Comparison of ENCODE assay signal across 17 cellular contexts in the genomic region with DNA sequence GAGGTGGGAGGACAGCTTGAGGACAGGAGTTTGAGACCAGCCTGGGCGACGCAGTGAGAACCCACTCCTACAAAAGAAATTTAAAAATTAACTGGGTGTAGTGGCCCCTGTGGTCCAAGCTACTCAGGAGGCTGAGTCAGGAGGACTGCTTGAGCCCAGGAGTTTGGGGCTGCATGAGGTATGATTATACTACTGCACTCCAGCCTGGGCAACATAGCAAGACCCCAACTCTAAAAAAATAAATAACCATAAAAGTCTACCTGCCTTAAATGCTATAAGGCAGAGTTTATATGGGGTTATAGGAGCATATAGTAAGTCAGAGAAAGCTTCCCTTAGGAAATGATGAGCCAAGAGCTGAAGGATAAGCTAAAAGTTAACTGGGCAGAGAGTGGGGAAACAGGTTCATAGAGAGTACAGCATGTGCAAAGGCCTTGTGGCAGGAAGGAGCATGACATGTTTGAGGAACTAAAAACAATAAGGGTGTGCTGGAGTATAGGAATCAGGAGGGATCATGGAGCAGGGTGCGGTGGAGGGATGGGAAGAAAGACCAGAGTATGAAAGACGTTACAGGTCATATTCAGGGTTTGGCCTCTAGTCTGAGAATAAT.
DNase-seq lines count a peak whose midpoint lies in the region; ATAC-seq and TF ChIP-seq lines count a peak whose summit lies in the region.
"Had no signal": no experiment of that assay in that cellular context is flagged by ENCODE, and none has a peak within 500 bp of the region (broad histone marks: within the 10 kb centered on the region; RNA-seq: fewer than 3 reads in every experiment).

No MANE protein-coding gene starts in this region.

- no peak overlapping the region for H4K12ac ChIP-seq in trophoblast cell (ENCODE audit: low read depth, low read length)

- in situ Hi-C loops in gastrocnemius medialis (cut with MboI; ENCODE audit: low sequenced_read_pairs in 4 of 4) = no loop called here

- no peak overlapping the region for H4K8ac ChIP-seq in trophoblast cell (ENCODE audit: low read depth, low read length)

- no peak overlapping the region for H3K4me2 ChIP-seq in trophoblast cell (ENCODE audit: low read length)
- H3K4me2 ChIP-seq: SK-N-SH had no signal

- H2AFZ ChIP-seq in trophoblast cell (ENCODE audit: insufficient read depth, low read length, poor library complexity) = no peak overlapping the region

- no peak overlapping the region for H2AK5ac ChIP-seq in trophoblast cell (ENCODE audit: low read length)

- H3K9me3 ChIP-seq in trophoblast cell (ENCODE audit: insufficient read depth, low read depth, low read length) = peaks cover 2% of the 10 kb centered on the region
- no peaks in the 10 kb centered on the region for H3K9me3 ChIP-seq in sigmoid colon
- no peaks in the 10 kb centered on the region for H3K9me3 ChIP-seq in gastrocnemius medialis
- H3K9me3 ChIP-seq: Caco-2, SK-N-SH had no signal

- H3K4ac ChIP-seq in trophoblast cell (ENCODE audit: low read depth, low read length) = no peak overlapping the region

- peak overlapping the region; percentile 27 for H3K23ac ChIP-seq in trophoblast cell (ENCODE audit: low read length)

- H2BK120ac ChIP-seq in trophoblast cell (ENCODE audit: insufficient read depth, low read length, poor library complexity) = no peak overlapping the region

- H3K4me3 ChIP-seq in choroid plexus epithelial cell (ENCODE audit: low read depth, low read length) (no peak overlapping the region), trophoblast cell (ENCODE audit: low read depth, low read length) (no peak overlapping the region), sigmoid colon (no peak overlapping the region), gastrocnemius medialis (no peak overlapping the region)
- H3K4me3 ChIP-seq: GM12878 had no signal

- H3K36me3 ChIP-seq in trophoblast cell (ENCODE audit: control insufficient read depth in 1 of 2, insufficient read depth in 2 of 2, low read length in 2 of 2) (no peaks in the 10 kb centered on the region), sigmoid colon (no peaks in the 10 kb centered on the region), gastrocnemius medialis (no peaks in the 10 kb centered on the region)

- DNase-seq in SIG-M5 treated with dmso at 0.1 percent for 504 hours (lab: John Stamatoyannopoulos, UW; ENCODE audit: unreplicated experiment) (peak; percentile 31), SIG-M5 (lab: John Stamatoyannopoulos, UW) (no peak), Kasumi-1 (lab: John Stamatoyannopoulos, UW) (peak; percentile 11 to 24), choroid plexus epithelial cell (ENCODE audit: low read depth) (no peak), trophoblast cell (peak in 1 of 2 donors; percentile 41), sigmoid colon (no peak), gastrocnemius medialis (no peak), NCI-H1694 (lab: John Stamatoyannopoulos, UW) (no peak)
- DNase-seq: Caco-2, DMS79, KG1, MM.1S, NCI-H1930, NCI-H524 treated with DMSO at 0.1 percent for 48 hours, SK-N-SH had no signal

- no peaks in the 10 kb centered on the region for H3K79me2 ChIP-seq in trophoblast cell (ENCODE audit: control insufficient read depth, insufficient read depth, low read length, poor library complexity)

- H3K18ac ChIP-seq in trophoblast cell (ENCODE audit: low read length) = no peak overlapping the region

- H3K27ac ChIP-seq in trophoblast cell (ENCODE audit: low read depth, low read length) (no peak overlapping the region), sigmoid colon (no peak overlapping the region), gastrocnemius medialis (no peak overlapping the region)
- H3K27ac ChIP-seq: HL-60 had no signal

- no peaks in the 10 kb centered on the region for H3K79me1 ChIP-seq in trophoblast cell (ENCODE audit: low read length)

- WGBS in trophoblast cell (ENCODE audit: extremely low coverage, insufficient coverage, insufficient read length) = no CpG with 5 or more reads among the region's 4 CpGs
- WGBS in sigmoid colon, 2 donors = 81 to 84% methylated on average over 4 of the region's 4 CpGs

- peak; percentile 9 for TF ChIP-seq CTCF in choroid plexus epithelial cell (conservative IDR thresholded peaks at IDR 0.05; ENCODE audit: low read depth, low read length)
- no peak for TF ChIP-seq CTCF in sigmoid colon (IDR thresholded peaks at IDR 0.05)
- no peak for TF ChIP-seq CTCF in gastrocnemius medialis (IDR thresholded peaks at IDR 0.05 in 4 of 5, conservative IDR thresholded peaks at IDR 0.05 in 1 of 5)

- H3K9ac ChIP-seq in trophoblast cell (ENCODE audit: low read length) = no peak overlapping the region
- H3K9ac ChIP-seq: SK-N-SH had no signal

- TF ChIP-seq EP300 in sigmoid colon (IDR thresholded peaks at IDR 0.05) = no peak

- H3K27me3 ChIP-seq in trophoblast cell (ENCODE audit: insufficient read depth, low read length) (no peaks in the 10 kb centered on the region), sigmoid colon (no peaks in the 10 kb centered on the region), gastrocnemius medialis (no peaks in the 10 kb centered on the region)

- H3K4me1 ChIP-seq in trophoblast cell (ENCODE audit: control insufficient read depth in 1 of 2, insufficient read depth in 2 of 2, low read length in 2 of 2) = no peaks in the 10 kb centered on the region
- H3K4me1 ChIP-seq in sigmoid colon = no peaks in the 10 kb centered on the region
- H3K4me1 ChIP-seq in gastrocnemius medialis = no peaks in the 10 kb centered on the region
- H3K4me1 ChIP-seq: Caco-2 had no signal

- TF ChIP-seq POLR2A in sigmoid colon (IDR thresholded peaks at IDR 0.05) (no peak), gastrocnemius medialis (IDR thresholded peaks at IDR 0.05) (no peak)

- no peak for ATAC-seq in gastrocnemius medialis
- ATAC-seq: GM12878 had no signal

- intact Hi-C loops in sigmoid colon (cut with DNase I) = no loop called here
- intact Hi-C loops in gastrocnemius medialis (cut with DNase I; ENCODE audit: low total_unique reads) = no loop called here

- no peak overlapping the region for H2BK5ac ChIP-seq in trophoblast cell (ENCODE audit: low read depth, low read length, poor library complexity)

- H4K91ac ChIP-seq in trophoblast cell (ENCODE audit: low read depth, low read length) = no peak overlapping the region

- no peak overlapping the region for H3K14ac ChIP-seq in trophoblast cell (ENCODE audit: low read length)

- H2BK12ac ChIP-seq in trophoblast cell (ENCODE audit: low read length) = no peak overlapping the region

Comparison
In these comparisons a context has a peak if more than half of its experiments do, and no peak if none do; other contexts are left out.
1. DNase-seq: peak in SIG-M5 treated with dmso at 0.1 percent for 504 hours (single experiment) and Kasumi-1 (2 of 2); none in SIG-M5 (single experiment), choroid plexus epithelial cell (single experiment), sigmoid colon (single experiment), gastrocnemius medialis (0 of 2) and NCI-H1694 (single experiment).